Comparison of ENCODE assay signal across 21 cellular contexts in the genomic region with DNA sequence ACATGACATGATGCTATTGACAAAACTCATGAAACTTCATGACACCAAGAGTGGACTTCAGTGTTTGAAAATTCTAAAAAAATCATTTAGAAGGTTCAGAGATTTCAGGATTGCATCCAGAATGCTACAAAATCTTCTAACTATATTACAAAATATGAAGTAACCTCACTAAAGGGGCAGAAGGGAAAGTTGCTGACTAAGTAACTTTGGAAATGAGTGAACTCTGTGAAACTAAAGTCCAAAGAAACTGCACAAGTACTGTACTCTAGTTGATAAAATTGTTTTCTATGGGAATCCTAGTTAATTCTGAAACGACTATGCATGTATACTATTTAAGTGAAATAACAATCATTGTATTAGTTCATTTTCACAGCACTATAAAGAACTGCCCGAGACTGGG.
A peak's percentile ranks its signal among the peaks of the same experiment; 100 is the strongest.
DNase-seq lines count a peak whose midpoint lies in the region; ATAC-seq, FAIRE-seq and TF ChIP-seq lines count a peak whose summit lies in the region.
"Had no signal": no experiment of that assay in that cellular context is flagged by ENCODE, and none has a peak within 500 bp of the region (broad histone marks: within the 10 kb centered on the region; RNA-seq: fewer than 3 reads in every experiment).

No MANE protein-coding gene starts in this region.

- no peaks in the 10 kb centered on the region for H3K9me2 ChIP-seq in GM23338 (ENCODE audit: insufficient read depth)

- ATAC-seq in A549 (no peak), GM23338 (no peak), K562 (no peak)
- ATAC-seq: CD8-positive, alpha-beta T cell had no signal

- 54% methylated on average over 2 of the region's 2 CpGs for WGBS in A549 (ENCODE audit: missing lambda C conversion rate)
- 0% methylated on average over 2 of the region's 2 CpGs for WGBS in K562 (ENCODE audit: insufficient coverage, low coverage, missing lambda C conversion rate)

- CTCF ChIA-PET in A549 (lab: Yijun Ruan, JAX) = no interaction called here
- CTCF ChIA-PET in K562 (lab: Yijun Ruan, JAX; ENCODE audit: low intra/inter-chr PET ratio) = no interaction called here

- no peak overlapping the region for H3K4me3 ChIP-seq in A549
- no peak overlapping the region for H3K4me3 ChIP-seq in GM23338
- no peak overlapping the region for H3K4me3 ChIP-seq in K562
- H3K4me3 ChIP-seq: BLaER1 treated with 17β-estradiol and CSF1 and Interleukin-3, amounts not matched to agents 10 nM and 100 nM had no signal

- H3K79me2 ChIP-seq in GM23338 (replicated peaks; ENCODE audit: insufficient read depth) (no peaks in the 10 kb centered on the region), K562 (ENCODE audit: control insufficient read depth, insufficient read depth, low read length) (no peaks in the 10 kb centered on the region)

- H4K20me1 ChIP-seq in GM23338 (replicated peaks; ENCODE audit: insufficient read depth) = no peaks in the 10 kb centered on the region
- no peaks in the 10 kb centered on the region for H4K20me1 ChIP-seq in K562 (replicated peaks; ENCODE audit: control insufficient read depth, insufficient read depth, low read length)
- H4K20me1 ChIP-seq: BLaER1 treated with 17β-estradiol and CSF1 and Interleukin-3, amounts not matched to agents 10 nM and 100 nM had no signal

- in situ Hi-C loops in K562 (cut with MboI) = no loop called here

- BruUV-seq in K562 (replicated peaks; lab: Mats Ljungman, UMichigan) = no TSS peak

- H3K9me1 ChIP-seq in K562 (ENCODE audit: control insufficient read depth, insufficient read depth, low read length) = no peaks in the 10 kb centered on the region

- TF ChIP-seq POLR2A in A549 (IDR thresholded peaks at IDR 0.05; ENCODE audit: low read length) (no peak), K562 (conservative IDR thresholded peaks at IDR 0.05) (no peak)

- peak overlapping the region; percentile 28; the same call in 1 of the 2 replicates for H3K27ac Mint-ChIP-seq in GM23338
- H3K27ac Mint-ChIP-seq: B cell; CD4-positive, alpha-beta T cell; CD8-positive, alpha-beta T cell had no signal

- TF ChIP-seq CTCF in A549 (IDR thresholded peaks at IDR 0.05) = no peak
- TF ChIP-seq CTCF in GM23338 (conservative IDR thresholded peaks at IDR 0.05; ENCODE audit: low read depth in 2 of 2) = no peak
- TF ChIP-seq CTCF in K562 (IDR thresholded peaks at IDR 0.05 in 2 of 3, conservative IDR thresholded peaks at IDR 0.05 in 1 of 3; ENCODE audit: insufficient read depth in 2 of 3, low read depth in 1 of 3, low read length in 3 of 3) = no peak

- TF ChIP-seq RAD21 in A549 (conservative IDR thresholded peaks at IDR 0.05 in 1 of 2, IDR thresholded peaks at IDR 0.05 in 1 of 2) = no peak
- TF ChIP-seq RAD21 in K562 (CRISPR knock-in tag; conservative IDR thresholded peaks at IDR 0.05 in 1 of 2, IDR thresholded peaks at IDR 0.05 in 1 of 2) = no peak

- POLR2A ChIA-PET in A549 (lab: Yijun Ruan, JAX) (no interaction called here), K562 (lab: Yijun Ruan, JAX) (no interaction called here)

- H3K4me3 Mint-ChIP-seq in GM23338 = no peak overlapping the region
- H3K4me3 Mint-ChIP-seq: B cell; CD4-positive, alpha-beta T cell; CD8-positive, alpha-beta T cell had no signal

- FAIRE-seq in A549 (lab: Jason Lieb, UNC) (no peak), K562 (lab: Jason Lieb, UNC) (no peak)
- FAIRE-seq: A204.1, G401.6, GM12891, GM19239 had no signal

- DNase-seq in A549 (ENCODE audit: low read depth in 1 of 2, low spot score in 1 of 2) (no peak), GM23338 (ENCODE audit: low spot score) (no peak), K562 (ENCODE audit: extremely low read depth in 1 of 4, low spot score in 3 of 4) (no peak), NCI-H226 (no peak), SHP77 treated with DMSO at 0.1 percent for 48 hours (lab: John Stamatoyannopoulos, UW) (no peak)
- DNase-seq in activated CD4-positive, CD25-positive, alpha-beta regulatory T cell treated with anti-CD3 and anti-CD28 coated beads, Interleukin-2, amount 50 U/mL, for 72 hours = no peak
- DNase-seq: 8988T; AML-193; Caco-2; Calu3; CD4-positive, alpha-beta T cell; CD8-positive, alpha-beta T cell; DMS79 treated with DMSO at 0.1 percent for 48 hours; GF-D8 had no signal

- no peaks in the 10 kb centered on the region for H3K4me1 Mint-ChIP-seq in GM23338
- H3K4me1 Mint-ChIP-seq: B cell had no signal

- H3F3A ChIP-seq in GM23338 (replicated peaks; ENCODE audit: low read depth) = no peaks in the 10 kb centered on the region

- H3K9me3 ChIP-seq in A549 (no peaks in the 10 kb centered on the region), K562 (replicated peaks; ENCODE audit: control insufficient read depth, insufficient read depth, low read depth, low read length) (no peaks in the 10 kb centered on the region)
- H3K9me3 ChIP-seq: Caco-2 had no signal

- H3K36me3 ChIP-seq in GM23338 (ENCODE audit: insufficient read depth) = no peaks in the 10 kb centered on the region
- no peaks in the 10 kb centered on the region for H3K36me3 ChIP-seq in K562 (ENCODE audit: control insufficient read depth, insufficient read depth, low read length)
- H3K36me3 ChIP-seq: BLaER1 treated with 17β-estradiol and CSF1 and Interleukin-3, amounts not matched to agents 10 nM and 100 nM had no signal

- H3K9me3 Mint-ChIP-seq in GM23338 = no peaks in the 10 kb centered on the region
- H3K9me3 Mint-ChIP-seq: CD8-positive, alpha-beta T cell had no signal

- intact Hi-C loops in K562 (cut with micrococcal nuclease) = no loop called here

- H3K27ac ChIP-seq in A549 (no peak overlapping the region), GM23338 (ENCODE audit: low read depth) (no peak overlapping the region), K562 (ENCODE audit: extremely low read depth, low read depth, low read length) (no peak overlapping the region)
- H3K27ac ChIP-seq: BLaER1 treated with 17β-estradiol and CSF1 and Interleukin-3, amounts not matched to agents 10 nM and 100 nM; C4-2B had no signal

- H3K36me3 Mint-ChIP-seq in GM23338 (ENCODE audit: low read depth) = no peaks in the 10 kb centered on the region
- H3K36me3 Mint-ChIP-seq: CD8-positive, alpha-beta T cell had no signal

- H3K27me3 Mint-ChIP-seq in GM23338 (ENCODE audit: insufficient read depth, low read depth, poor library complexity) = no peaks in the 10 kb centered on the region
- H3K27me3 Mint-ChIP-seq: B cell; CD4-positive, alpha-beta T cell had no signal

- no peak overlapping the region for H2AFZ ChIP-seq in GM23338
- no peak overlapping the region for H2AFZ ChIP-seq in K562 (ENCODE audit: low read depth, low read length)

- H3K27me3 ChIP-seq in GM23338 (ENCODE audit: insufficient read depth) (no peaks in the 10 kb centered on the region), K562 (ENCODE audit: control insufficient read depth in 2 of 2, insufficient read depth in 2 of 2, low read length in 2 of 2) (no peaks in the 10 kb centered on the region)
- H3K27me3 ChIP-seq: BLaER1 treated with 17β-estradiol and CSF1 and Interleukin-3, amounts not matched to agents 10 nM and 100 nM had no signal

- no peaks in the 10 kb centered on the region for H3K4me1 ChIP-seq in A549
- no peaks in the 10 kb centered on the region for H3K4me1 ChIP-seq in GM23338 (ENCODE audit: insufficient read depth)
- no peaks in the 10 kb centered on the region for H3K4me1 ChIP-seq in K562 (replicated peaks in 1 of 2; ENCODE audit: control insufficient read depth in 2 of 2, insufficient read depth in 2 of 2, low read length in 2 of 2)
- H3K4me1 ChIP-seq: Caco-2 had no signal

- H3K9ac ChIP-seq in K562 (ENCODE audit: insufficient read depth in 1 of 2, low read depth in 2 of 2, low read length in 2 of 2) = no peak overlapping the region
- H3K9ac ChIP-seq: BLaER1 treated with 17β-estradiol and CSF1 and Interleukin-3, amounts not matched to agents 10 nM and 100 nM had no signal

- TF ChIP-seq EP300 in A549 (IDR thresholded peaks at IDR 0.05) = no peak
- no peak for TF ChIP-seq EP300 in K562 (IDR thresholded peaks at IDR 0.05; ENCODE audit: low read length)

- H3K4me2 ChIP-seq in A549 (no peak overlapping the region), GM23338 (no peak overlapping the region), K562 (ENCODE audit: insufficient read depth, low read length) (no peak overlapping the region)
- H3K4me2 ChIP-seq: BLaER1 treated with 17β-estradiol and CSF1 and Interleukin-3, amounts not matched to agents 10 nM and 100 nM had no signal

TF ChIP-seq in A549, 52 proteins besides CTCF, POLR2A, EP300 and RAD21:
- peak; percentile 59 for TF ChIP-seq MAFK (IDR thresholded peaks at IDR 0.05; ENCODE audit: partially characterized antibody)
- TF ChIP-seq MYC (IDR thresholded peaks at IDR 0.05; ENCODE audit: borderline replicate concordance, low read length) = no peak

TF ChIP-seq in GM23338, 12 proteins besides CTCF, POLR2A, EP300 and RAD21:
- no peak for TF ChIP-seq NANOG (IDR thresholded peaks at IDR 0.05; ENCODE audit: borderline replicate concordance)
TF ChIP-seq in GM23338: peak in this region for 0.

TF ChIP-seq in K562, 482 proteins besides CTCF, POLR2A, EP300 and RAD21:
- TF ChIP-seq SMAD2 (IDR thresholded peaks at IDR 0.05; ENCODE audit: low read depth, low read length) = no peak
- TF ChIP-seq SOX6 (IDR thresholded peaks at IDR 0.05) = no peak
- TF ChIP-seq MAFK (IDR thresholded peaks at IDR 0.05; ENCODE audit: low read length) = 0 out of 2 replicates have a peak, but pooled peaks have one; percentile 33
- peak; percentile 66 for TF ChIP-seq C11orf30 (IDR thresholded peaks at IDR 0.05; ENCODE audit: low read depth)
- peak; percentile 49 for TF ChIP-seq MAFF (IDR thresholded peaks at IDR 0.05; ENCODE audit: low read length)
- TF ChIP-seq ZNF316 (IDR thresholded peaks at IDR 0.05) = peak; percentile 66
TF ChIP-seq in K562: peak in this region for 4.
